Comparison of ENCODE assay signal across 16 cellular contexts in the genomic region with DNA sequence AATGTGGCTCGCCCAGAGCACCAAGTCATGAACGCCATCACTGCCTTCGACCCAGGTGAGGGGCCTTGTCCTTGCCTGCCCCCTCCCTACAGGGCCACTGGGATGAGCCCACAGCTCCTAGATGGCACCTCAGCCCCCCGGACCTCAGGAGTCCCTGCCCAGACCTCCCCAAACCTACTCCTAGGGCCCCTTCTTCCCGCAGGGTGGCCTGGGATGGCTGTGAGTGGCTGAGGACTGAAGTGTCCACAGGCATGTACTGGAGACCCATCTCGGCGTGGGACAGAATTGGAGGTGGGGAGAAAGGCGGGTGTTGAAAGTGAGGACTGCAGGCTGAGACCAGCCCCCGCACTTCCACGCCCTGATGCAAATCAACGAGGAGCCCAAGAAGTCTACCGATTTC. TPM values are rescaled to one million over a fixed set of nuclear protein-coding genes. Genes with fewer than 3 reads are reported as not detected.
A peak's percentile ranks its signal among the peaks of the same experiment; 100 is the strongest.
DNase-seq lines count a peak whose midpoint lies in the region; TF ChIP-seq lines count a peak whose summit lies in the region.
"Had no signal": no experiment of that assay in that cellular context is flagged by ENCODE, and none has a peak within 500 bp of the region (broad histone marks: within the 10 kb centered on the region; RNA-seq: fewer than 3 reads in every experiment).

No MANE protein-coding gene starts in this region.

- H3K36me3 Mint-ChIP-seq in MCF 10A (ENCODE audit: insufficient read depth, unreplicated experiment), result peaks cover 20% of the 10 kb centered on the region
- H3K36me3 Mint-ChIP-seq in nephron (ENCODE audit: low read depth), result peaks cover 8% of the 10 kb centered on the region
- H3K36me3 Mint-ChIP-seq: CD4-positive, CD25-positive, alpha-beta regulatory T cell had no signal

- H3K27ac Mint-ChIP-seq in MCF 10A (ENCODE audit: low read depth, unreplicated experiment), result peak overlapping the region; percentile 68
- peak overlapping the region in 2 of 3 experiments; percentile 8 to 27 for H3K27ac Mint-ChIP-seq in nephron
- H3K27ac Mint-ChIP-seq: CD4-positive, CD25-positive, alpha-beta regulatory T cell had no signal

- no peaks in the 10 kb centered on the region for H3K27me3 Mint-ChIP-seq in MCF 10A (ENCODE audit: insufficient read depth, unreplicated experiment)
- peaks cover 36% of the 10 kb centered on the region for H3K27me3 Mint-ChIP-seq in nephron (ENCODE audit: low read depth)

- POLR2A ChIA-PET in MCF 10A (lab: Yijun Ruan, JAX), result interaction anchor here (8.2 kb wide), 1 partner anchor 22 kb away, joined by 234 read pairs; no protein-coding TSS in a partner anchor

- DNase-seq in MCF 10A (ENCODE audit: unreplicated experiment) (no peak), breast epithelium (ENCODE audit: low spot score in 2 of 2) (no peak), coronary artery (ENCODE audit: low spot score) (peak; percentile 72), NCI-H446 treated with DMSO at 0.1 percent for 48 hours (lab: John Stamatoyannopoulos, UW) (no peak), HuH-7.5 (ENCODE audit: low spot score) (no peak), dermis blood vessel endothelial cell (no peak)
- DNase-seq: BE2C; Caco-2; CD4-positive, CD25-positive, alpha-beta regulatory T cell; NCI-H1694; NCI-H2081 treated with DMSO at 0.1 percent for 48 hours; NCI-H510A treated with DMSO at 0.1 percent for 48 hours; SJCRH30 had no signal

- H3K4me1 ChIP-seq in breast epithelium, result no peaks in the 10 kb centered on the region
- H3K4me1 ChIP-seq: BE2C, SJCRH30 had no signal

- H3K4me3 ChIP-seq in breast epithelium (no peak overlapping the region), coronary artery (no peak overlapping the region)
- H3K4me3 ChIP-seq: HAP-1, SJCRH30 had no signal

- H3K36me3 ChIP-seq in breast epithelium, result no peaks in the 10 kb centered on the region
- H3K36me3 ChIP-seq: BE2C had no signal

- TF ChIP-seq CTCF in MCF 10A (IDR thresholded peaks at IDR 0.05; ENCODE audit: unreplicated experiment) (no peak), breast epithelium (IDR thresholded peaks at IDR 0.05) (no peak), coronary artery (IDR thresholded peaks at IDR 0.05) (no peak), nephron (IDR thresholded peaks at IDR 0.05; ENCODE audit: unreplicated experiment in 3 of 3) (no peak)

- H3K4me1 Mint-ChIP-seq in MCF 10A (ENCODE audit: insufficient read depth, unreplicated experiment), result peaks cover 20% of the 10 kb centered on the region
- H3K4me1 Mint-ChIP-seq in nephron, result peaks cover 25% of the 10 kb centered on the region

- H3K4me3 Mint-ChIP-seq in MCF 10A (ENCODE audit: unreplicated experiment) (no peak overlapping the region), nephron (peak overlapping the region; percentile 19 to 72 (median 32))
- H3K4me3 Mint-ChIP-seq: CD4-positive, CD25-positive, alpha-beta regulatory T cell had no signal

- H3K27ac ChIP-seq in breast epithelium (no peak overlapping the region), coronary artery (no peak overlapping the region)
- H3K27ac ChIP-seq: SJCRH30 had no signal

- intact Hi-C loops in MCF 10A (cut with micrococcal nuclease), result no loop called here
- intact Hi-C loops in breast epithelium (cut with DNase I; ENCODE audit: low total_unique reads), result no loop called here

- BruUV-seq in MCF 10A (replicated peaks; lab: Mats Ljungman, UMichigan), result no TSS peak

- no peak for TF ChIP-seq POLR2A in breast epithelium (IDR thresholded peaks at IDR 0.05)

- CTCF ChIA-PET in MCF 10A (lab: Yijun Ruan, JAX), result interaction anchor here (0.7 kb wide), 1 partner anchor 49 kb away, joined by 3 read pairs; no protein-coding TSS in a partner anchor

- H3K9me3 Mint-ChIP-seq in MCF 10A (ENCODE audit: unreplicated experiment) (no peaks in the 10 kb centered on the region), nephron (peaks cover 6% of the 10 kb centered on the region)

- no peaks in the 10 kb centered on the region for H3K27me3 ChIP-seq in breast epithelium
- H3K27me3 ChIP-seq: BE2C, SJCRH30 had no signal

- H3K9me3 ChIP-seq in breast epithelium, result no peaks in the 10 kb centered on the region
- H3K9me3 ChIP-seq: BE2C, Caco-2, HAP-1, SJCRH30 had no signal

RNA-seq across cellular contexts. Expression of a gene that starts 2.8 kb away (rescaled TPM):
- total RNA-seq in MCF 10A (2022) (141 and 167 TPM in 2 replicates), breast epithelium (100 to 1,000 TPM; 197 to 316 (median 302) TPM), dermis blood vessel endothelial cell (877 and 1,390 TPM in 2 replicates)

RNA-seq across cellular contexts. Expression of a gene that starts 51.0 kb away (rescaled TPM):
- total RNA-seq in MCF 10A (2022) (not detected in 2 replicates), breast epithelium (100 to 1,000 TPM in 1 of 3 donors, 10 to 100 TPM in 2; 32.4 to 461 (median 68.6) TPM), dermis blood vessel endothelial cell (1.2 and 1.9 TPM in 2 replicates)
- total RNA-seq: A172; Caco-2; CD4-positive, CD25-positive, alpha-beta regulatory T cell; SJCRH30 had no signal

Comparison
In these comparisons a context has a peak if more than half of its experiments do, and no peak if none do; other contexts are left out.
1. RNA of a gene that starts 51.0 kb away (total RNA-seq): 32.4 to 461 TPM in breast epithelium; 1.2 to 1.9 TPM in dermis blood vessel endothelial cell and not detected in MCF 10A; every median in the first group is over 10 times any median in the second.